ENCODE assay signal across 16 cellular contexts in genomic region chr11:92393218-92393617, GRCh38.
DNase-seq lines count a peak whose midpoint lies in the region; ATAC-seq and TF ChIP-seq lines count a peak whose summit lies in the region.
"Had no signal": no experiment of that assay in that cellular context is flagged by ENCODE, and none has a peak within 500 bp of the region (broad histone marks: within the 10 kb centered on the region; RNA-seq: fewer than 3 reads in every experiment).

No MANE protein-coding gene starts in this region.

- DNase-seq in D341Med (ENCODE audit: low spot score), result peak; percentile 51
- DNase-seq in NCI-H1694 treated with DMSO at 0.1 percent for 48 hours (lab: John Stamatoyannopoulos, UW), result peak; percentile 81
- peak; percentile 33 for DNase-seq in NCI-H82 treated with DMSO at 0.1 percent for 48 hours (lab: John Stamatoyannopoulos, UW; ENCODE audit: unreplicated experiment)
- DNase-seq in neuronal stem cell (ENCODE audit: low spot score), result no peak
- no peak for DNase-seq in omental fat pad (ENCODE audit: low spot score)
- DNase-seq in NAMALWA (ENCODE audit: low spot score), result no peak
- DNase-seq: COR-L47, DMS53, MV-4-11, NCI-H1436, NCI-H2081, NCI-H526 treated with DMSO at 0.1 percent for 48 hours had no signal

- H4K8ac ChIP-seq in neuronal stem cell (ENCODE audit: low read depth, low read length), result no peak overlapping the region

- H3K27me3 ChIP-seq in neuronal stem cell (ENCODE audit: control insufficient read depth in 3 of 3, insufficient read depth in 3 of 3, low read depth in 1 of 3, low read length in 3 of 3), result no peaks in the 10 kb centered on the region

- no peaks in the 10 kb centered on the region for H3K9me3 ChIP-seq in neuronal stem cell (replicated peaks in 1 of 2; ENCODE audit: control insufficient read depth in 2 of 2, insufficient read depth in 1 of 2, low read depth in 1 of 2, low read length in 2 of 2)
- H3K9me3 ChIP-seq: HAP-1 had no signal

- no peaks in the 10 kb centered on the region for H3K79me1 ChIP-seq in neuronal stem cell (ENCODE audit: low read depth, low read length)

- no peak overlapping the region for H3K9ac ChIP-seq in neuronal stem cell (ENCODE audit: low read depth, low read length, poor library complexity)

- no peak overlapping the region for H3K14ac ChIP-seq in neuronal stem cell (ENCODE audit: low read length)

- H2AFZ ChIP-seq in neuronal stem cell (ENCODE audit: low read length), result no peak overlapping the region

- ATAC-seq in omental fat pad (ENCODE audit: low FRiP score) (no peak), GM21737 (IDR thresholded peaks at IDR 0.05; ENCODE audit: unreplicated experiment) (no peak)
- ATAC-seq: Panc1 had no signal

- peaks cover 5 to 14% of the 10 kb centered on the region in 2 donors for H3K4me1 ChIP-seq in neuronal stem cell (ENCODE audit: control insufficient read depth in 2 of 2, insufficient read depth in 1 of 2, low read depth in 1 of 2, low read length in 2 of 2)

- no peak overlapping the region for H2BK5ac ChIP-seq in neuronal stem cell (ENCODE audit: low read length)

- H2BK120ac ChIP-seq in neuronal stem cell (ENCODE audit: low read depth, low read length), result no peak overlapping the region

- WGBS in neuronal stem cell (ENCODE audit: extremely low coverage in 2 of 2, insufficient read length in 2 of 2, insufficient replicate concordance in 1 of 2), 2 donors, result no CpG with 5 or more reads among the region's 5 CpGs

- H3K4ac ChIP-seq in neuronal stem cell (ENCODE audit: low read length), result no peak overlapping the region

- peaks cover 0 to 25% of the 10 kb centered on the region in 2 donors for H3K36me3 ChIP-seq in neuronal stem cell (replicated peaks in 1 of 2; ENCODE audit: control insufficient read depth in 2 of 2, insufficient read depth in 2 of 2, low read length in 2 of 2)
- H3K36me3 ChIP-seq: HAP-1 had no signal

- H2BK15ac ChIP-seq in neuronal stem cell (ENCODE audit: low read length), result no peak overlapping the region

- TF ChIP-seq CTCF in omental fat pad (IDR thresholded peaks at IDR 0.05), result no peak

- H2AK5ac ChIP-seq in neuronal stem cell (ENCODE audit: low read depth, low read length), result no peak overlapping the region

- no peak overlapping the region for H4K91ac ChIP-seq in neuronal stem cell (ENCODE audit: low read depth, low read length, poor library complexity)

- H3K27ac ChIP-seq in neuronal stem cell (replicated peaks; ENCODE audit: low read length), result no peak overlapping the region
- H3K27ac ChIP-seq: C4-2B had no signal

- H2BK12ac ChIP-seq in neuronal stem cell (ENCODE audit: low read length), result no peak overlapping the region

- no peak overlapping the region for H3K4me2 ChIP-seq in neuronal stem cell (ENCODE audit: insufficient read depth, low read length, poor library complexity, severe bottlenecking)

- H3K4me3 ChIP-seq in neuronal stem cell (ENCODE audit: low read length in 2 of 2), result no peak overlapping the region
- H3K4me3 ChIP-seq: HAP-1 had no signal

- H3K23ac ChIP-seq in neuronal stem cell (ENCODE audit: low read depth, low read length, poor library complexity), result no peak overlapping the region

- H3K18ac ChIP-seq in neuronal stem cell (ENCODE audit: low read length), result peak overlapping the region; percentile 44

Comparison
In these comparisons a context has a peak if more than half of its experiments do, and no peak if none do; other contexts are left out.
1. DNase-seq: peak in D341Med (single experiment), NCI-H1694 treated with DMSO at 0.1 percent for 48 hours (single experiment) and NCI-H82 treated with DMSO at 0.1 percent for 48 hours (single experiment); none in neuronal stem cell (single experiment), omental fat pad (single experiment) and NAMALWA (single experiment).